1 cellular context compared by ENCODE assay signal in genomic region chr19:11813801-11814706, GRCh38.
A peak's percentile ranks its signal among the peaks of the same experiment; 100 is the strongest.
TF ChIP-seq lines count a peak whose summit lies in the region.

Gene ZNF440 (plus strand): TSS chr19:11814273. CDS start chr19:11814448, 175 bp downstream.

TF ChIP-seq in SK-N-SH, 30 proteins besides CTCF, POLR2A, EP300 and RAD21 (continued from another document):
- TF ChIP-seq, protein P1, sequence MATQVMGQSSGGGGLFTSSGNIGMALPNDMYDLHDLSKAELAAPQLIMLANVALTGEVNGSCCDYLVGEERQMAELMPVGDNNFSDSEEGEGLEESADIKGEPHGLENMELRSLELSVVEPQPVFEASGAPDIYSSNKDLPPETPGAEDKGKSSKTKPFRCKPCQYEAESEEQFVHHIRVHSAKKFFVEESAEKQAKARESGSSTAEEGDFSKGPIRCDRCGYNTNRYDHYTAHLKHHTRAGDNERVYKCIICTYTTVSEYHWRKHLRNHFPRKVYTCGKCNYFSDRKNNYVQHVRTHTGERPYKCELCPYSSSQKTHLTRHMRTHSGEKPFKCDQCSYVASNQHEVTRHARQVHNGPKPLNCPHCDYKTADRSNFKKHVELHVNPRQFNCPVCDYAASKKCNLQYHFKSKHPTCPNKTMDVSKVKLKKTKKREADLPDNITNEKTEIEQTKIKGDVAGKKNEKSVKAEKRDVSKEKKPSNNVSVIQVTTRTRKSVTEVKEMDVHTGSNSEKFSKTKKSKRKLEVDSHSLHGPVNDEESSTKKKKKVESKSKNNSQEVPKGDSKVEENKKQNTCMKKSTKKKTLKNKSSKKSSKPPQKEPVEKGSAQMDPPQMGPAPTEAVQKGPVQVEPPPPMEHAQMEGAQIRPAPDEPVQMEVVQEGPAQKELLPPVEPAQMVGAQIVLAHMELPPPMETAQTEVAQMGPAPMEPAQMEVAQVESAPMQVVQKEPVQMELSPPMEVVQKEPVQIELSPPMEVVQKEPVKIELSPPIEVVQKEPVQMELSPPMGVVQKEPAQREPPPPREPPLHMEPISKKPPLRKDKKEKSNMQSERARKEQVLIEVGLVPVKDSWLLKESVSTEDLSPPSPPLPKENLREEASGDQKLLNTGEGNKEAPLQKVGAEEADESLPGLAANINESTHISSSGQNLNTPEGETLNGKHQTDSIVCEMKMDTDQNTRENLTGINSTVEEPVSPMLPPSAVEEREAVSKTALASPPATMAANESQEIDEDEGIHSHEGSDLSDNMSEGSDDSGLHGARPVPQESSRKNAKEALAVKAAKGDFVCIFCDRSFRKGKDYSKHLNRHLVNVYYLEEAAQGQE (IDR thresholded peaks at IDR 0.05; ENCODE audit: low read depth, low read length): 0 out of 2 replicates have a peak, but pooled peaks have one; percentile 37
- no peak for TF ChIP-seq MEF2A (IDR thresholded peaks at IDR 0.05; ENCODE audit: borderline replicate concordance, low read depth)
- TF ChIP-seq, protein P2, sequence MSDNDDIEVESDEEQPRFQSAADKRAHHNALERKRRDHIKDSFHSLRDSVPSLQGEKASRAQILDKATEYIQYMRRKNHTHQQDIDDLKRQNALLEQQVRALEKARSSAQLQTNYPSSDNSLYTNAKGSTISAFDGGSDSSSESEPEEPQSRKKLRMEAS (IDR thresholded peaks at IDR 0.05; ENCODE audit: low read depth): peak; percentile 33; the same call in 1 of the 2 replicates
- TF ChIP-seq FOXM1 (IDR thresholded peaks at IDR 0.05; ENCODE audit: low read depth): no peak
- TF ChIP-seq, protein P3, sequence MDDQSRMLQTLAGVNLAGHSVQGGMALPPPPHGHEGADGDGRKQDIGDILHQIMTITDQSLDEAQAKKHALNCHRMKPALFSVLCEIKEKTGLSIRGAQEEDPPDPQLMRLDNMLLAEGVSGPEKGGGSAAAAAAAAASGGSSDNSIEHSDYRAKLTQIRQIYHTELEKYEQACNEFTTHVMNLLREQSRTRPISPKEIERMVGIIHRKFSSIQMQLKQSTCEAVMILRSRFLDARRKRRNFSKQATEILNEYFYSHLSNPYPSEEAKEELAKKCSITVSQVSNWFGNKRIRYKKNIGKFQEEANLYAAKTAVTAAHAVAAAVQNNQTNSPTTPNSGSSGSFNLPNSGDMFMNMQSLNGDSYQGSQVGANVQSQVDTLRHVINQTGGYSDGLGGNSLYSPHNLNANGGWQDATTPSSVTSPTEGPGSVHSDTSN (IDR thresholded peaks at IDR 0.05): peak; percentile 99
- TF ChIP-seq ELF1 (IDR thresholded peaks at IDR 0.05): no peak
- no peak for TF ChIP-seq RFX5 (IDR thresholded peaks at IDR 0.05; ENCODE audit: low read length)
- TF ChIP-seq USF1 (IDR thresholded peaks at IDR 0.05; ENCODE audit: borderline replicate concordance, low read depth): no peak
- TF ChIP-seq USF2 (IDR thresholded peaks at IDR 0.05; ENCODE audit: borderline replicate concordance, low read depth, low read length): no peak
- TF ChIP-seq RCOR1 (IDR thresholded peaks at IDR 0.05; ENCODE audit: low read length): peak; percentile 28; the same call in 1 of the 2 replicates
- no peak for TF ChIP-seq NFIC (IDR thresholded peaks at IDR 0.05; ENCODE audit: borderline replicate concordance)
- TF ChIP-seq NRF1 (IDR thresholded peaks at IDR 0.05; ENCODE audit: low read depth, low read length): no peak
